ENCODE assay signal across 22 cellular contexts in the genomic region with DNA sequence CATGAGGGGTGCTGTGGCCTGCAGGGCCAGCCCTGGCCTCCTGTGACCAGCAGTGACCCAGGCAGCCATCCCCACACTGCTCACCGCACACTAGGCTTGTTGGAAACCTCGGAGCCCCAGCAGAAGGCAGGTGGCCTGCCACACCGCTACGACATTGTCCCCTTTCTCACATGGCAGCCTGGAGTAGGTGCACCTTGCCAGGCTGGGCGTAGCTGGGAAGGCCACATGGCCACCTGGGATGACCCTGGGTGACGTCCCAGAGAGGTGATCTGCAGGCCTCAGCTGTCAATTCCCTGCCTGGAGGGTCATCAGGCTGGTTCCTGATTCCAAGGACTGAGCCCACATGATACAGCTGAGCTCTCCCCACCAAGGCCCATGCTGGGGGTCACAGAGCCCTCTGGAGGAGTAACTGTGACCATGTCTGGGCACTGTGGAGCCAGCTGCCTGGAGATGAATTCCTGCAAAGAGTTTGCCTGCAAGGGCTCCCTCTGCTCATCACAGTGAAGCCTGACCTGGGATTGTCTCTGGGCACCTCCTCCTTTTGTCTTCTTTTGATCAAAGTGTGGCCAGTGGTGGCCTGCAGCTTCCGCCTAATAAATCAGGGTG.
A peak's percentile ranks its signal among the peaks of the same experiment; 100 is the strongest.
DNase-seq lines count a peak whose midpoint lies in the region; ATAC-seq and TF ChIP-seq lines count a peak whose summit lies in the region.
"Had no signal": no experiment of that assay in that cellular context is flagged by ENCODE, and none has a peak within 500 bp of the region (broad histone marks: within the 10 kb centered on the region; RNA-seq: fewer than 3 reads in every experiment).

No MANE protein-coding gene starts in this region.

- TF ChIP-seq CTCF in endothelial cell (IDR thresholded peaks at IDR 0.05; ENCODE audit: unreplicated experiment), result no peak

- H3K9me3 Mint-ChIP-seq in stimulated activated effector memory CD8-positive, alpha-beta T cell treated with anti-CD3 and anti-CD28 coated beads, Interleukin-12 subunit alpha, Interleukin-12 subunit beta, amount 100 ng/mL, for 72 hours, result peaks cover 13% of the 10 kb centered on the region
- peaks cover 15% of the 10 kb centered on the region for H3K9me3 Mint-ChIP-seq in endothelial cell (ENCODE audit: unreplicated experiment)

- H3K4me3 Mint-ChIP-seq in stimulated activated effector memory CD8-positive, alpha-beta T cell treated with anti-CD3 and anti-CD28 coated beads, Interleukin-12 subunit alpha, Interleukin-12 subunit beta, amount 100 ng/mL, for 72 hours, result no peak overlapping the region
- H3K4me3 Mint-ChIP-seq in endothelial cell (ENCODE audit: unreplicated experiment), result no peak overlapping the region

- H3K4ac ChIP-seq in mesenchymal stem cell (ENCODE audit: low read depth in 1 of 2, low read length in 2 of 2), result no peak overlapping the region

- no peak overlapping the region for H3K9ac ChIP-seq in rectal smooth muscle tissue (ENCODE audit: low read length)
- H3K9ac ChIP-seq in mesenchymal stem cell (ENCODE audit: low read length), result no peak overlapping the region

- H3K27ac ChIP-seq in rectal smooth muscle tissue (ENCODE audit: low read depth, low read length) (peak overlapping the region; percentile 75), aorta (ENCODE audit: low read depth in 1 of 2, low read length in 2 of 2) (peak overlapping the region; percentile 72 to 85), mesenchymal stem cell (ENCODE audit: low read length, poor library complexity, severe bottlenecking) (no peak overlapping the region)

- H4K8ac ChIP-seq in mesenchymal stem cell (ENCODE audit: low read length), result no peak overlapping the region

- H3K27me3 ChIP-seq in rectal smooth muscle tissue (ENCODE audit: control insufficient read depth, insufficient read depth, low read length), result no peaks in the 10 kb centered on the region
- no peaks in the 10 kb centered on the region for H3K27me3 ChIP-seq in aorta (ENCODE audit: control insufficient read depth in 1 of 2, insufficient read depth in 2 of 2, low read length in 1 of 2)
- peaks cover 0 to 38% of the 10 kb centered on the region in 2 experiments for H3K27me3 ChIP-seq in mesenchymal stem cell (ENCODE audit: control insufficient read depth in 1 of 2, insufficient read depth in 1 of 2, low read length in 2 of 2)
- H3K27me3 ChIP-seq: BE2C, transverse colon had no signal

- no peak overlapping the region for H3K14ac ChIP-seq in mesenchymal stem cell (ENCODE audit: low read length in 2 of 2)

- ATAC-seq in aorta (ENCODE audit: low FRiP score), result no peak
- no peak for ATAC-seq in stimulated activated effector memory CD8-positive, alpha-beta T cell treated with anti-CD3 and anti-CD28 coated beads, Interleukin-12 subunit alpha, Interleukin-12 subunit beta, amount 100 ng/mL, for 72 hours
- ATAC-seq: esophagus mucosa, left lung had no signal

- peaks cover 6% of the 10 kb centered on the region for H3K27me3 Mint-ChIP-seq in endothelial cell (ENCODE audit: unreplicated experiment)

- intact Hi-C loops in aorta (cut with DNase I), result loop anchor here in 1 of 2 donors (1.0 kb wide), 2 partner anchors 17 to 27 kb away; no protein-coding TSS in a partner anchor

- no peak overlapping the region for H2BK12ac ChIP-seq in mesenchymal stem cell (ENCODE audit: low read length in 2 of 2)

- H2BK5ac ChIP-seq in mesenchymal stem cell (ENCODE audit: low read depth, low read length, poor library complexity, severe bottlenecking), result no peak overlapping the region

- H3K18ac ChIP-seq in mesenchymal stem cell (ENCODE audit: low read depth in 1 of 2, low read length in 2 of 2), result no peak overlapping the region

- 39 to 42% methylated on average over 7 of the region's 7 CpGs for WGBS in aorta, 2 donors
- WGBS in mesenchymal stem cell, result 60% methylated on average over 7 of the region's 7 CpGs

- no peak overlapping the region for H3K27ac Mint-ChIP-seq in stimulated activated effector memory CD8-positive, alpha-beta T cell treated with anti-CD3 and anti-CD28 coated beads, Interleukin-12 subunit alpha, Interleukin-12 subunit beta, amount 100 ng/mL, for 72 hours
- no peak overlapping the region for H3K27ac Mint-ChIP-seq in endothelial cell (ENCODE audit: unreplicated experiment)

- peak; percentile 22 for DNase-seq in activated CD8-positive, alpha-beta memory T cell treated with anti-CD3 and anti-CD28 coated beads, Interleukin-2, amount 50 U/mL, for 48 hours
- DNase-seq in activated CD8-positive, alpha-beta memory T cell treated with anti-CD3 and anti-CD28 coated beads for 24 hours, result no peak
- DNase-seq in mesenteric fat pad (ENCODE audit: low spot score) (peak; percentile 78), aorta (peak in 1 of 2 donors; percentile 48), mesenchymal stem cell (no peak), endothelial cell (ENCODE audit: low spot score) (no peak)
- DNase-seq in stimulated activated effector memory CD8-positive, alpha-beta T cell treated with anti-CD3 and anti-CD28 coated beads, Interleukin-12 subunit alpha, Interleukin-12 subunit beta, amount 100 ng/mL, for 72 hours (ENCODE audit: low spot score in 2 of 2), result no peak
- DNase-seq: 8988T; activated CD4-positive, CD25-positive, alpha-beta regulatory T cell treated with anti-CD3 and anti-CD28 coated beads, Interleukin-2, amount 50 U/mL, for 72 hours; activated gamma-delta T cell treated with Interleukin-2 at 50 U/mL for 16 hours; amygdala; effector CD4-positive, alpha-beta T cell; NCI-H1105; NCI-H2081 treated with DMSO at 0.1 percent for 48 hours; NCI-H524; stimulated activated CD4-positive, alpha-beta T cell treated with anti-CD3 and anti-CD28 coated beads, Interleukin-15, amount 100 ng/mL, for 24 hours; SW 1271; transverse colon had no signal

- no peak overlapping the region for H2BK120ac ChIP-seq in mesenchymal stem cell (ENCODE audit: low read depth, low read length)

- no peak overlapping the region for H4K91ac ChIP-seq in mesenchymal stem cell (ENCODE audit: low read length)

- no peak overlapping the region for H2BK15ac ChIP-seq in mesenchymal stem cell (ENCODE audit: low read depth, poor library complexity, severe bottlenecking)

- no peak overlapping the region for H2AFZ ChIP-seq in mesenchymal stem cell (ENCODE audit: low read depth, low read length)

- no peak overlapping the region for H3K4me3 ChIP-seq in rectal smooth muscle tissue (ENCODE audit: low read length)
- no peak overlapping the region for H3K4me3 ChIP-seq in aorta (ENCODE audit: low read length in 2 of 2)
- H3K4me3 ChIP-seq in mesenchymal stem cell (ENCODE audit: insufficient read depth in 1 of 2, low read depth in 1 of 2, low read length in 2 of 2), result no peak overlapping the region
- H3K4me3 ChIP-seq: left lung, transverse colon had no signal

- H3K23ac ChIP-seq in mesenchymal stem cell (ENCODE audit: low read length in 2 of 2), result no peak overlapping the region

- H3K9me3 ChIP-seq in aorta (ENCODE audit: control insufficient read depth, low read length) (no peaks in the 10 kb centered on the region), mesenchymal stem cell (ENCODE audit: control insufficient read depth, low read length) (peaks cover 11% of the 10 kb centered on the region)
- H3K9me3 ChIP-seq: BE2C, transverse colon had no signal

- H3K36me3 Mint-ChIP-seq in stimulated activated effector memory CD8-positive, alpha-beta T cell treated with anti-CD3 and anti-CD28 coated beads, Interleukin-12 subunit alpha, Interleukin-12 subunit beta, amount 100 ng/mL, for 72 hours, result no peaks in the 10 kb centered on the region
- peaks cover 19% of the 10 kb centered on the region for H3K36me3 Mint-ChIP-seq in endothelial cell (ENCODE audit: low read depth, unreplicated experiment)

- H2AK5ac ChIP-seq in mesenchymal stem cell (ENCODE audit: low read length, severe bottlenecking), result no peak overlapping the region

- H3K4me1 Mint-ChIP-seq in stimulated activated effector memory CD8-positive, alpha-beta T cell treated with anti-CD3 and anti-CD28 coated beads, Interleukin-12 subunit alpha, Interleukin-12 subunit beta, amount 100 ng/mL, for 72 hours, result no peaks in the 10 kb centered on the region
- no peaks in the 10 kb centered on the region for H3K4me1 Mint-ChIP-seq in endothelial cell (ENCODE audit: unreplicated experiment)

- no peaks in the 10 kb centered on the region for H3K36me3 ChIP-seq in rectal smooth muscle tissue (ENCODE audit: control insufficient read depth, insufficient read depth, low read length)
- no peaks in the 10 kb centered on the region for H3K36me3 ChIP-seq in aorta (ENCODE audit: control insufficient read depth in 1 of 2, insufficient read depth in 2 of 2, low read length in 1 of 2)
- H3K36me3 ChIP-seq in mesenchymal stem cell (ENCODE audit: control insufficient read depth in 1 of 2, insufficient read depth in 2 of 2, low read depth in 1 of 2, low read length in 2 of 2), result no peaks in the 10 kb centered on the region
- H3K36me3 ChIP-seq: BE2C, left lung, transverse colon had no signal

- H3K4me1 ChIP-seq in rectal smooth muscle tissue (ENCODE audit: control insufficient read depth, insufficient read depth, low read length) (peaks cover 13% of the 10 kb centered on the region), aorta (ENCODE audit: control insufficient read depth in 1 of 2, insufficient read depth in 2 of 2, low read length in 2 of 2) (no peaks in the 10 kb centered on the region), mesenchymal stem cell (ENCODE audit: control insufficient read depth, insufficient read depth, low read depth, low read length) (no peaks in the 10 kb centered on the region)
- H3K4me1 ChIP-seq: left lung, transverse colon had no signal

- H3K79me1 ChIP-seq in mesenchymal stem cell (replicated peaks; ENCODE audit: low read length, poor library complexity, severe bottlenecking), result no peaks in the 10 kb centered on the region

- H3K4me2 ChIP-seq in mesenchymal stem cell (ENCODE audit: low read length, poor library complexity, severe bottlenecking), result no peak overlapping the region

Comparison
In these comparisons a context has a peak if more than half of its experiments do, and no peak if none do; other contexts are left out.
1. DNase-seq: peak in activated CD8-positive, alpha-beta memory T cell treated with anti-CD3 and anti-CD28 coated beads, Interleukin-2, amount 50 U/mL, for 48 hours (single experiment) and mesenteric fat pad (single experiment); none in activated CD8-positive, alpha-beta memory T cell treated with anti-CD3 and anti-CD28 coated beads for 24 hours (single experiment), mesenchymal stem cell (single experiment), stimulated activated effector memory CD8-positive, alpha-beta T cell treated with anti-CD3 and anti-CD28 coated beads, Interleukin-12 subunit alpha, Interleukin-12 subunit beta, amount 100 ng/mL, for 72 hours (0 of 2) and endothelial cell (single experiment).